In genomic region chr12:29711381-29711780, GRCh38 we compare ENCODE assay signal across 14 cellular contexts.
"Had no signal": no experiment of that assay in that cellular context is flagged by ENCODE, and none has a peak within 500 bp of the region (broad histone marks: within the 10 kb centered on the region; RNA-seq: fewer than 3 reads in every experiment).

No MANE protein-coding gene starts in this region.

- H3K4me3 ChIP-seq: coronary artery, gastrocnemius medialis, tibial nerve, vagina had no signal

- H3K27me3 ChIP-seq: gastrocnemius medialis, tibial nerve, vagina had no signal

- H3K36me3 Mint-ChIP-seq: activated naive CD8-positive, alpha-beta T cell treated with anti-CD3 and anti-CD28 coated beads, Interleukin-2, amount 10 ng/mL, durations not matched to agents 7 days and 5 days; naive thymus-derived CD8-positive, alpha-beta T cell; stimulated activated memory B cell treated with anti-CD40 and anti-IgM and Interleukin-4, amounts not matched to agents 10 μg/mL and 1 μg/mL and 100 μg/mL, for 72 hours had no signal

- H3K4me3 Mint-ChIP-seq: activated CD4-positive, alpha-beta T cell treated with anti-CD3 and anti-CD28 coated beads, Interleukin-2, amount 10 ng/mL, durations not matched to agents 7 days and 5 days; activated naive CD8-positive, alpha-beta T cell treated with anti-CD3 and anti-CD28 coated beads, Interleukin-2, amount 10 ng/mL, durations not matched to agents 7 days and 5 days; central memory CD8-positive, alpha-beta T cell; naive thymus-derived CD8-positive, alpha-beta T cell; stimulated activated memory B cell treated with anti-CD40 and anti-IgM and Interleukin-4, amounts not matched to agents 10 μg/mL and 1 μg/mL and 100 μg/mL, for 72 hours had no signal

- H3K27me3 Mint-ChIP-seq: activated CD4-positive, alpha-beta T cell treated with anti-CD3 and anti-CD28 coated beads, Interleukin-2, amount 10 ng/mL, durations not matched to agents 7 days and 5 days; activated naive CD8-positive, alpha-beta T cell treated with anti-CD3 and anti-CD28 coated beads, Interleukin-2, amount 10 ng/mL, durations not matched to agents 7 days and 5 days; brain; stimulated activated memory B cell treated with anti-CD40 and anti-IgM and Interleukin-4, amounts not matched to agents 10 μg/mL and 1 μg/mL and 100 μg/mL, for 72 hours had no signal

- H3K36me3 ChIP-seq: gastrocnemius medialis, tibial nerve, vagina had no signal

- ATAC-seq: gastrocnemius medialis; left cardiac atrium; naive thymus-derived CD8-positive, alpha-beta T cell; stimulated activated memory B cell treated with anti-CD40 and anti-IgM and Interleukin-4, amounts not matched to agents 10 μg/mL and 1 μg/mL and 100 μg/mL, for 72 hours had no signal

- H3K9me3 Mint-ChIP-seq: activated CD4-positive, alpha-beta T cell treated with anti-CD3 and anti-CD28 coated beads, Interleukin-2, amount 10 ng/mL, durations not matched to agents 7 days and 5 days; activated naive CD8-positive, alpha-beta T cell treated with anti-CD3 and anti-CD28 coated beads, Interleukin-2, amount 10 ng/mL, durations not matched to agents 7 days and 5 days; brain; naive thymus-derived CD8-positive, alpha-beta T cell; stimulated activated memory B cell treated with anti-CD40 and anti-IgM and Interleukin-4, amounts not matched to agents 10 μg/mL and 1 μg/mL and 100 μg/mL, for 72 hours had no signal

- H3K9me3 ChIP-seq: gastrocnemius medialis, tibial nerve, vagina had no signal

- H3K4me1 Mint-ChIP-seq: activated CD4-positive, alpha-beta T cell treated with anti-CD3 and anti-CD28 coated beads, Interleukin-2, amount 10 ng/mL, durations not matched to agents 7 days and 5 days; activated naive CD8-positive, alpha-beta T cell treated with anti-CD3 and anti-CD28 coated beads, Interleukin-2, amount 10 ng/mL, durations not matched to agents 7 days and 5 days; central memory CD8-positive, alpha-beta T cell; naive thymus-derived CD8-positive, alpha-beta T cell; stimulated activated memory B cell treated with anti-CD40 and anti-IgM and Interleukin-4, amounts not matched to agents 10 μg/mL and 1 μg/mL and 100 μg/mL, for 72 hours had no signal

- H3K27ac ChIP-seq: coronary artery, vagina had no signal

- H3K27ac Mint-ChIP-seq: activated CD4-positive, alpha-beta T cell treated with anti-CD3 and anti-CD28 coated beads, Interleukin-2, amount 10 ng/mL, durations not matched to agents 7 days and 5 days; activated naive CD8-positive, alpha-beta T cell treated with anti-CD3 and anti-CD28 coated beads, Interleukin-2, amount 10 ng/mL, durations not matched to agents 7 days and 5 days; naive thymus-derived CD8-positive, alpha-beta T cell; stimulated activated memory B cell treated with anti-CD40 and anti-IgM and Interleukin-4, amounts not matched to agents 10 μg/mL and 1 μg/mL and 100 μg/mL, for 72 hours had no signal

- DNase-seq: activated CD4-positive, alpha-beta T cell treated with anti-CD3 and anti-CD28 coated beads, Interleukin-2, amount 10 ng/mL, durations not matched to agents 7 days and 5 days; activated CD8-positive, alpha-beta memory T cell treated with anti-CD3 and anti-CD28 coated beads, Interleukin-2, amount 50 U/mL, for 48 hours; activated naive CD8-positive, alpha-beta T cell treated with anti-CD3 and anti-CD28 coated beads, Interleukin-2, amount 10 ng/mL, durations not matched to agents 7 days and 5 days; effector memory CD4-positive, alpha-beta T cell; gastrocnemius medialis; left cardiac atrium; naive thymus-derived CD8-positive, alpha-beta T cell; stimulated activated CD4-positive, alpha-beta T cell treated with anti-CD3 and anti-CD28 coated beads, Interleukin-2, amount 100 ng/mL, for 48 hours had no signal
